Comparison of ENCODE assay signal across 8 cellular contexts in the genomic region with DNA sequence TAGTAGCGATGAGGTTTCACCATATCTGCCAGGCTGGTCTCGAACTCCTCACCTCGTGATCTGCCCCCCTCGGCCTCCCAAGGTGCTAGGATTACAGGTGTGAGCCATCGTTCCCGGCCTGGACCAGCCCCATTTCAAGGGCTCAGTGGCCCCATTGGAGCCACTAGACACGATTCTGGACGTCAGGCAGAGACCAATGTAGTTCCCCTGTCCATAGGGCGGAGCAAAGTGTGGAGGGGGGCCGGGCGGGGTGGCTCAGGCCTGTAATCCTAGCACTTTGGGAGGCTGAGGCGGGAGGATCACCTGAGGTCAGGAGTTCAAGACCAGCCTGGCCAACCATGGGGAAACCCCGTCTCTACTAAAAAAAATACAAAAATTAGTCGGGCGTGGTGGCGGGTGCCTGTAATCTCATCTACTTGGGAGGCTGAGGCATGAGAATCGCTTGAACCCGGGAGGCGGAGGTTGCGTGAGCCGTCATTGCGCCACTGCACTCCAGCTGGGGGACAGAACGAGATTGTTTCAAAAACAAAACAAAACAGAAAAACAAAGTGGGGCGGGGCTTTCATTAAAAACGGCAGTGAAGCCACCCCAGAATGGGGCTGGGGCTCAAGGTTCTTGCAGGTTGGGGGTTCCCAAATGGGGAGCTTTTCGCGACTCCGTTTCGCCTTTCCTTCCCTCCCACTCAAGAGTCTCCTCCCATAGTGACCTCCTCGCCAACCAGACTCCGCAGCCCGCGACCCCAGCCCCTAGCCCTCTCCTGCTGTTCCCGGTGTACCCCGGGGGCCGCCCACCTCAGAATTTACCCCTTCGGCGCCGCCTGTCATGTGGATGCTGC. TPM values are rescaled to one million over a fixed set of nuclear protein-coding genes. Genes with fewer than 3 reads are reported as not detected.
DNase-seq lines count a peak whose midpoint lies in the region; ATAC-seq and TF ChIP-seq lines count a peak whose summit lies in the region.

No MANE protein-coding gene starts in this region.

- no peaks in the 10 kb centered on the region for H3K27me3 ChIP-seq in heart right ventricle
- H3K27me3 ChIP-seq in vagina = no peaks in the 10 kb centered on the region

- H3K27ac Mint-ChIP-seq in brain = peak overlapping the region; percentile 96 to 99 (median 98)

- DNase-seq in heart right ventricle = peak in 1 of 2 donors; percentile 15
- DNase-seq in cardiac septum (ENCODE audit: low spot score) = no peak
- DNase-seq in vagina (ENCODE audit: extremely low spot score in 2 of 2) = peak in 1 of 2 donors; percentile 96
- no peak for DNase-seq in NCI-H226

- peaks cover 0 to 7% (median 0%) of the 10 kb centered on the region in 5 experiments for H3K9me3 Mint-ChIP-seq in brain

- peaks cover 55% of the 10 kb centered on the region for H3K4me1 Mint-ChIP-seq in brain

- H3K27ac ChIP-seq in heart right ventricle (peak overlapping the region in 7 of 10 donors; percentile 20 to 92 (median 59)), mesodermal cell (ENCODE audit: low read depth, low read length, severe bottlenecking) (peak overlapping the region; percentile 53), vagina (peak overlapping the region; percentile 98)

- 36 to 41% methylated on average over 39 of the region's 39 CpGs for WGBS in heart right ventricle, 2 donors
- 52 to 60% methylated on average over 33 to 38 of the region's 39 CpGs for WGBS in mesodermal cell (ENCODE audit: insufficient coverage in 2 of 2), 2 experiments

- no peak for TF ChIP-seq POLR2A in vagina (IDR thresholded peaks at IDR 0.05)

- TF ChIP-seq CTCF in heart right ventricle (IDR thresholded peaks at IDR 0.05) = no peak
- TF ChIP-seq CTCF in brain (conservative IDR thresholded peaks at IDR 0.05) = no peak
- TF ChIP-seq CTCF in vagina (IDR thresholded peaks at IDR 0.05) = no peak

- H3K9me3 ChIP-seq in heart right ventricle (no peaks in the 10 kb centered on the region), mesodermal cell (ENCODE audit: control insufficient read depth, low read length) (no peaks in the 10 kb centered on the region), vagina (no peaks in the 10 kb centered on the region)

- H3K4me3 Mint-ChIP-seq in brain = peak overlapping the region; percentile 92 to 98 (median 97)

- H3K4me1 ChIP-seq in heart right ventricle (peaks cover 0 to 41% (median 30%) of the 10 kb centered on the region in 9 donors), mesodermal cell (ENCODE audit: control insufficient read depth, insufficient read depth, low read length, poor library complexity, severe bottlenecking) (peaks cover 7% of the 10 kb centered on the region), vagina (peaks cover 58% of the 10 kb centered on the region)

- peak overlapping the region; percentile 58 to 92 (median 77) for H3K4me3 ChIP-seq in heart right ventricle
- H3K4me3 ChIP-seq in mesodermal cell (ENCODE audit: extremely low read depth, insufficient read depth, low read length, poor library complexity, severe bottlenecking) = peak overlapping the region; percentile 90
- H3K4me3 ChIP-seq in vagina = peak overlapping the region; percentile 53 to 90

- peaks cover 3% of the 10 kb centered on the region for H3K27me3 Mint-ChIP-seq in brain

- H3K36me3 Mint-ChIP-seq in brain = peaks cover 4% of the 10 kb centered on the region

- intact Hi-C loops in heart right ventricle (cut with DNase I) (no loop called here), cardiac septum (cut with DNase I) (no loop called here), vagina (cut with DNase I) (no loop called here)

- ATAC-seq in heart right ventricle = no peak
- no peak for ATAC-seq in GM21447 (IDR thresholded peaks at IDR 0.05; ENCODE audit: unreplicated experiment)
- ATAC-seq in HG03039 (IDR thresholded peaks at IDR 0.05; ENCODE audit: unreplicated experiment) = no peak

- H3K36me3 ChIP-seq in heart right ventricle = no peaks in the 10 kb centered on the region
- peaks cover 12% of the 10 kb centered on the region for H3K36me3 ChIP-seq in mesodermal cell (ENCODE audit: control insufficient read depth, insufficient read depth, low read length)
- H3K36me3 ChIP-seq in vagina = no peaks in the 10 kb centered on the region

RNA-seq across cellular contexts. Expression of gene TECR, which starts 0.8 kb away (rescaled TPM):
- 10 to 100 TPM; 61.4 to 99.6 (median 73.1) TPM for total RNA-seq in heart right ventricle
- polyA plus RNA-seq in heart right ventricle = 100 to 1,000 TPM in 1 of 2 donors, 10 to 100 TPM in 1; 88.7 to 194 TPM
- 62.0 TPM for total RNA-seq in cardiac septum
- 627 TPM for polyA plus RNA-seq in brain (ENCODE audit: insufficient read depth, low read depth, low replicate concordance)
- polyA plus RNA-seq in mesodermal cell (2013, experiment 1 of 2) = 115 TPM
- 102 TPM for polyA plus RNA-seq in mesodermal cell (2013, experiment 2 of 2)
- total RNA-seq in vagina = 110 TPM

RNA-seq across cellular contexts. Expression of gene DNAJB1, which starts 10.4 kb away (rescaled TPM):
- 10 to 100 TPM; 40.3 to 99.0 (median 46.4) TPM for total RNA-seq in heart right ventricle
- polyA plus RNA-seq in heart right ventricle = 10 to 100 TPM; 23.6 to 44.2 TPM
- total RNA-seq in cardiac septum = 61.6 TPM
- 154 TPM for polyA plus RNA-seq in brain (ENCODE audit: insufficient read depth, low read depth, low replicate concordance)
- 56.7 TPM for polyA plus RNA-seq in mesodermal cell (2013, experiment 1 of 2)
- polyA plus RNA-seq in mesodermal cell (2013, experiment 2 of 2) = 53.9 TPM
- 164 TPM for total RNA-seq in vagina

RNA-seq across cellular contexts. Expression of gene GIPC1, which starts 32.7 kb away (rescaled TPM):
- total RNA-seq in heart right ventricle = 10 to 100 TPM; 41.6 to 51.5 (median 45.8) TPM
- polyA plus RNA-seq in heart right ventricle = 10 to 100 TPM; 57.3 to 84.1 TPM
- 49.5 TPM for total RNA-seq in cardiac septum
- 137 TPM for polyA plus RNA-seq in brain (ENCODE audit: insufficient read depth, low read depth, low replicate concordance)
- polyA plus RNA-seq in mesodermal cell (2013, experiment 1 of 2) = 71.0 TPM
- polyA plus RNA-seq in mesodermal cell (2013, experiment 2 of 2) = 65.0 TPM
- total RNA-seq in vagina = 81.0 TPM

RNA-seq across cellular contexts. Expression of gene NDUFB7, which starts 43.2 kb away (rescaled TPM):
- total RNA-seq in heart right ventricle = 100 to 1,000 TPM; 347 to 525 (median 467) TPM
- polyA plus RNA-seq in heart right ventricle = 1,000 to 10,000 TPM; 1,131 to 1,673 TPM
- 382 TPM for total RNA-seq in cardiac septum
- polyA plus RNA-seq in brain (ENCODE audit: insufficient read depth, low read depth, low replicate concordance) = 694 TPM
- 137 TPM for polyA plus RNA-seq in mesodermal cell (2013, experiment 1 of 2)
- polyA plus RNA-seq in mesodermal cell (2013, experiment 2 of 2) = 115 TPM
- 375 TPM for total RNA-seq in vagina

RNA-seq across cellular contexts. Expression of gene PTGER1, which starts 53.5 kb away (rescaled TPM):
- total RNA-seq in heart right ventricle (under 1 TPM in 1 of 10 donors, not detected in 9; 0.17 TPM), cardiac septum (not detected), vagina (not detected)
- polyA plus RNA-seq in heart right ventricle (under 1 TPM in 1 of 2 donors, not detected in 1; 0.16 TPM), brain (ENCODE audit: insufficient read depth, low read depth, low replicate concordance) (1.5 TPM)
- 0.18 TPM for polyA plus RNA-seq in mesodermal cell (2013, experiment 1 of 2)
- not detected for polyA plus RNA-seq in mesodermal cell (2013, experiment 2 of 2)
